Comparison of ENCODE assay signal across 8 cellular contexts in genomic region chr5:134176523-134177196, GRCh38. TPM values are rescaled to one million over a fixed set of nuclear protein-coding genes. Genes with fewer than 3 reads are reported as not detected.
DNase-seq lines count a peak whose midpoint lies in the region; ATAC-seq and TF ChIP-seq lines count a peak whose summit lies in the region.

Gene SKP1, minus strand, starts transcription at chr5:134176950. Its CDS starts 2,928 bp downstream, at chr5:134174022.

- CTCF ChIA-PET in Calu3 (lab: Charles Lee) = interaction anchor here (0.6 to 1.8 kb wide), 8 partner anchors 11 to 145 kb away, joined by 3 to 6 read pairs (median 4); partner anchors contain the start of gene PPP2CA
- CTCF ChIA-PET in PC-9 (lab: Charles Lee) = no interaction called here

- H3K27ac ChIP-seq in PC-9 (peak within 1 kb of the TSS; percentile 93), epithelial cell of prostate (peak within 1 kb of the TSS; percentile 96)

- H4K20me1 ChIP-seq in PC-9 (ENCODE audit: insufficient read depth) = peaks cover 42% of the 10 kb centered on the region

- peak within 1 kb of the TSS; percentile 93 for H3K4me3 ChIP-seq in PC-9
- H3K4me3 ChIP-seq in mucosa of descending colon = peak within 1 kb of the TSS; percentile 90

- H3K4me1 ChIP-seq in PC-9 (replicated peaks; ENCODE audit: insufficient read depth) (peaks cover 23% of the 10 kb centered on the region), mucosa of descending colon (ENCODE audit: low read depth) (peaks cover 37% of the 10 kb centered on the region)

- no peaks in the 10 kb centered on the region for H3K9me3 Mint-ChIP-seq in Calu3 (ENCODE audit: low read depth, unreplicated experiment)

- H2AFZ ChIP-seq in PC-9 = peak within 1 kb of the TSS; percentile 79

- intact Hi-C loops in Calu3 (cut with micrococcal nuclease; ENCODE audit: unreplicated experiment) (no loop called here), PC-9 (cut with micrococcal nuclease; ENCODE audit: unreplicated experiment) (loop anchor here (1.0 to 5.0 kb wide), 5 partner anchors 51 to 561 kb away; partner anchors contain the start of genes CAMLG, PPP2CA and UBE2B), mucosa of descending colon (cut with DNase I, micrococcal nuclease) (no loop called here)

- H3K27ac Mint-ChIP-seq in Calu3 (ENCODE audit: unreplicated experiment) = peak within 1 kb of the TSS; percentile 98

- peaks cover 51% of the 10 kb centered on the region for H3K79me2 ChIP-seq in PC-9 (ENCODE audit: low read depth)

- POLR2A ChIA-PET in PC-9 (lab: Charles Lee; ENCODE audit: unreplicated experiment) = interaction anchor here (0.5 to 0.7 kb wide), 5 partner anchors 49 to 581 kb away, joined by 3 to 6 read pairs (median 4); partner anchors contain the start of gene PPP2CA

- peaks cover 67% of the 10 kb centered on the region for H3K36me3 Mint-ChIP-seq in Calu3 (ENCODE audit: insufficient read depth, unreplicated experiment)

- DNase-seq in Calu3 (peak; percentile 92), HUDEP-2 (lab: John Stamatoyannopoulos, UW; ENCODE audit: unreplicated experiment in 76 of 76) (peak in 71 of 76 experiments; percentile 31 to 91 (median 72)), PC-9 (peak; percentile 59 to 84), activated T-cell treated with anti-CD3 and anti-CD28 coated beads for 48 hours (ENCODE audit: low read depth) (peak; percentile 84), epithelial cell of prostate (ENCODE audit: low read depth, low spot score) (peak; percentile 39), mucosa of descending colon (peak; percentile 88 to 92 (median 88))
- peak; percentile 67 to 68 for DNase-seq in stimulated activated CD8-positive, alpha-beta memory T cell treated with anti-CD3 and anti-CD28 coated beads, Interleukin-4, amount 100 ng/mL, for 1 hour (ENCODE audit: low read depth in 2 of 2, low spot score in 1 of 2)

- peak; percentile 65 for ATAC-seq in GM21367 (IDR thresholded peaks at IDR 0.05; ENCODE audit: unreplicated experiment)
- peak; percentile 86 for ATAC-seq in mucosa of descending colon

- peaks cover 42% of the 10 kb centered on the region for H3F3A ChIP-seq in PC-9 (ENCODE audit: insufficient read depth, low read depth)

- H3K27me3 Mint-ChIP-seq in Calu3 (ENCODE audit: unreplicated experiment) = no peaks in the 10 kb centered on the region

- no peaks in the 10 kb centered on the region for H3K27me3 ChIP-seq in PC-9 (ENCODE audit: insufficient read depth, low read depth)

- no peak for TF ChIP-seq CTCF in Calu3 (IDR thresholded peaks at IDR 0.05; ENCODE audit: unreplicated experiment)
- TF ChIP-seq CTCF in PC-9 (conservative IDR thresholded peaks at IDR 0.05) = no peak
- TF ChIP-seq CTCF in mucosa of descending colon (IDR thresholded peaks at IDR 0.05) = no peak

- H3K9me3 ChIP-seq in PC-9 (ENCODE audit: insufficient read depth, low read depth) (no peaks in the 10 kb centered on the region), mucosa of descending colon (no peaks in the 10 kb centered on the region)

- peak within 1 kb of the TSS; percentile 97 for H3K4me3 Mint-ChIP-seq in Calu3 (ENCODE audit: low read depth, unreplicated experiment)

- H3K4me2 ChIP-seq in PC-9 = peak within 1 kb of the TSS; percentile 92

- no TSS peak for BruUV-seq in Calu3 (replicated peaks; lab: Mats Ljungman, UMichigan)
- no TSS peak for BruUV-seq in PC-9 (replicated peaks; lab: Mats Ljungman, UMichigan)

- H3K4me1 Mint-ChIP-seq in Calu3 (ENCODE audit: low read depth, unreplicated experiment) = peaks cover 32% of the 10 kb centered on the region

- H3K9me2 ChIP-seq in PC-9 (ENCODE audit: insufficient read depth) = no peaks in the 10 kb centered on the region

- peaks cover 15% of the 10 kb centered on the region; the same call in 1 of the 2 replicates for H3K36me3 ChIP-seq in PC-9 (ENCODE audit: low read depth)
- H3K36me3 ChIP-seq in mucosa of descending colon (ENCODE audit: low read depth) = no peaks in the 10 kb centered on the region

RNA-seq across cellular contexts. Expression of gene SKP1, which starts in this region (rescaled TPM):
- 380 and 411 TPM in 2 replicates for total RNA-seq in Calu3 (2022)
- total RNA-seq in PC-9 (2021) = 335 and 409 TPM in 2 replicates
- 100 to 1,000 TPM; 241 to 316 (median 281) TPM for total RNA-seq in mucosa of descending colon

Comparison
In these comparisons a context has a peak if more than half of its experiments do, and no peak if none do; other contexts are left out.
1. Peak in every context shown above with its lines: DNase-seq, ATAC-seq, H3K4me3 ChIP-seq and H3K27ac ChIP-seq.
2. DNase-seq: peak in every context shown above with its lines; median percentile 92 in Calu3; 88 in mucosa of descending colon; 84 in activated T-cell treated with anti-CD3 and anti-CD28 coated beads for 48 hours; 72 in HUDEP-2; 72 in PC-9; 68 in stimulated activated CD8-positive, alpha-beta memory T cell treated with anti-CD3 and anti-CD28 coated beads, Interleukin-4, amount 100 ng/mL, for 1 hour; 39 in epithelial cell of prostate.